Comparison of ENCODE assay signal across 16 cellular contexts in genomic region chr9:81112638-81113037, GRCh38.
DNase-seq lines count a peak whose midpoint lies in the region; ATAC-seq lines count a peak whose summit lies in the region.
"Had no signal": no experiment of that assay in that cellular context is flagged by ENCODE, and none has a peak within 500 bp of the region (broad histone marks: within the 10 kb centered on the region; RNA-seq: fewer than 3 reads in every experiment).

No MANE protein-coding gene starts in this region.

- H2BK12ac ChIP-seq in neuronal stem cell (ENCODE audit: low read length) = no peak overlapping the region

- DNase-seq in DMS79 treated with DMSO at 0.1 percent for 48 hours (lab: John Stamatoyannopoulos, UW) (peak; percentile 3), DMS79 (lab: John Stamatoyannopoulos, UW) (no peak), NCI-H1436 (lab: John Stamatoyannopoulos, UW) (peak; percentile 55), NT2/D1 (ENCODE audit: low read depth, low spot score) (peak; percentile 28), retina (peak; percentile 68), epidermal melanocyte (ENCODE audit: insufficient read length, low spot score) (no peak), neuronal stem cell (ENCODE audit: low spot score) (no peak)
- DNase-seq: activated CD4-positive, alpha-beta T cell treated with anti-CD3 and anti-CD28 coated beads, Interleukin-2, amount 50 U/mL, for 1 hour; activated gamma-delta T cell; foreskin fibroblast; hippocampal formation; natural killer cell; Right ventricle myocardium superior; stimulated activated CD4-positive, alpha-beta T cell treated with anti-CD3 and anti-CD28 coated beads, Interleukin-2, amount 100 ng/mL, for 24 hours; stomach had no signal

- no peak overlapping the region for H3K4me2 ChIP-seq in neuronal stem cell (ENCODE audit: insufficient read depth, low read length, poor library complexity, severe bottlenecking)

- H2AFZ ChIP-seq in neuronal stem cell (ENCODE audit: low read length) = no peak overlapping the region

- H3K27me3 ChIP-seq in NT2/D1 (ENCODE audit: insufficient read depth, insufficient read length) = no peaks in the 10 kb centered on the region
- H3K27me3 ChIP-seq in neuronal stem cell (ENCODE audit: control insufficient read depth in 3 of 3, insufficient read depth in 3 of 3, low read depth in 1 of 3, low read length in 3 of 3) = no peaks in the 10 kb centered on the region
- H3K27me3 ChIP-seq: stomach had no signal

- no peak overlapping the region for H2BK15ac ChIP-seq in neuronal stem cell (ENCODE audit: low read length)

- H3K9ac ChIP-seq in NT2/D1 (ENCODE audit: insufficient read length, low read depth) (no peak overlapping the region), neuronal stem cell (ENCODE audit: low read depth, low read length, poor library complexity) (no peak overlapping the region)

- H4K8ac ChIP-seq in neuronal stem cell (ENCODE audit: low read depth, low read length) = no peak overlapping the region

- H2BK5ac ChIP-seq in neuronal stem cell (ENCODE audit: low read length) = no peak overlapping the region

- no peak overlapping the region for H3K14ac ChIP-seq in neuronal stem cell (ENCODE audit: low read length)

- H3K4me3 ChIP-seq in NT2/D1 (ENCODE audit: insufficient read length, low read depth) = no peak overlapping the region
- no peak overlapping the region for H3K4me3 ChIP-seq in neuronal stem cell (ENCODE audit: low read length in 2 of 2)
- H3K4me3 ChIP-seq: stomach had no signal

- H3K9me3 ChIP-seq in NT2/D1 (ENCODE audit: insufficient read depth, low read length) = no peaks in the 10 kb centered on the region
- no peaks in the 10 kb centered on the region for H3K9me3 ChIP-seq in neuronal stem cell (replicated peaks in 1 of 2; ENCODE audit: control insufficient read depth in 2 of 2, insufficient read depth in 1 of 2, low read depth in 1 of 2, low read length in 2 of 2)
- H3K9me3 ChIP-seq: stomach had no signal

- no peak for ATAC-seq in HG02571 (IDR thresholded peaks at IDR 0.05; ENCODE audit: unreplicated experiment)
- ATAC-seq: natural killer cell had no signal

- no peaks in the 10 kb centered on the region for H3K79me1 ChIP-seq in neuronal stem cell (ENCODE audit: low read depth, low read length)

- H2BK120ac ChIP-seq in neuronal stem cell (ENCODE audit: low read depth, low read length) = no peak overlapping the region

- no peak overlapping the region for H3K4ac ChIP-seq in neuronal stem cell (ENCODE audit: low read length)

- no peaks in the 10 kb centered on the region for H3K4me1 ChIP-seq in NT2/D1 (ENCODE audit: insufficient read depth, insufficient read length)
- peaks cover 0 to 9% of the 10 kb centered on the region in 2 donors for H3K4me1 ChIP-seq in neuronal stem cell (ENCODE audit: control insufficient read depth in 2 of 2, insufficient read depth in 1 of 2, low read depth in 1 of 2, low read length in 2 of 2)
- H3K4me1 ChIP-seq: stomach had no signal

- no peak overlapping the region for H3K27ac ChIP-seq in neuronal stem cell (replicated peaks; ENCODE audit: low read length)
- H3K27ac ChIP-seq: stomach had no signal

- no peaks in the 10 kb centered on the region for H3K36me3 ChIP-seq in NT2/D1 (ENCODE audit: insufficient read depth, insufficient read length, low read length)
- H3K36me3 ChIP-seq in neuronal stem cell (replicated peaks in 1 of 2; ENCODE audit: control insufficient read depth in 2 of 2, insufficient read depth in 2 of 2, low read length in 2 of 2) = no peaks in the 10 kb centered on the region
- H3K36me3 ChIP-seq: stomach had no signal

- no CpG with 5 or more reads among the region's 4 CpGs for WGBS in neuronal stem cell (ENCODE audit: extremely low coverage in 2 of 2, insufficient read length in 2 of 2, insufficient replicate concordance in 1 of 2), 2 donors

- no peak overlapping the region for H3K23ac ChIP-seq in neuronal stem cell (ENCODE audit: low read depth, low read length, poor library complexity)

- H3K18ac ChIP-seq in neuronal stem cell (ENCODE audit: low read length) = no peak overlapping the region

- no peak overlapping the region for H2AK5ac ChIP-seq in neuronal stem cell (ENCODE audit: low read depth, low read length)

- no peak overlapping the region for H4K91ac ChIP-seq in neuronal stem cell (ENCODE audit: low read depth, low read length, poor library complexity)

Comparison
In these comparisons a context has a peak if more than half of its experiments do, and no peak if none do; other contexts are left out.
1. DNase-seq: peak in DMS79 treated with DMSO at 0.1 percent for 48 hours (single experiment), NCI-H1436 (single experiment), NT2/D1 (single experiment) and retina (single experiment); none in DMS79 (single experiment), epidermal melanocyte (single experiment) and neuronal stem cell (single experiment).